In the genomic region with DNA sequence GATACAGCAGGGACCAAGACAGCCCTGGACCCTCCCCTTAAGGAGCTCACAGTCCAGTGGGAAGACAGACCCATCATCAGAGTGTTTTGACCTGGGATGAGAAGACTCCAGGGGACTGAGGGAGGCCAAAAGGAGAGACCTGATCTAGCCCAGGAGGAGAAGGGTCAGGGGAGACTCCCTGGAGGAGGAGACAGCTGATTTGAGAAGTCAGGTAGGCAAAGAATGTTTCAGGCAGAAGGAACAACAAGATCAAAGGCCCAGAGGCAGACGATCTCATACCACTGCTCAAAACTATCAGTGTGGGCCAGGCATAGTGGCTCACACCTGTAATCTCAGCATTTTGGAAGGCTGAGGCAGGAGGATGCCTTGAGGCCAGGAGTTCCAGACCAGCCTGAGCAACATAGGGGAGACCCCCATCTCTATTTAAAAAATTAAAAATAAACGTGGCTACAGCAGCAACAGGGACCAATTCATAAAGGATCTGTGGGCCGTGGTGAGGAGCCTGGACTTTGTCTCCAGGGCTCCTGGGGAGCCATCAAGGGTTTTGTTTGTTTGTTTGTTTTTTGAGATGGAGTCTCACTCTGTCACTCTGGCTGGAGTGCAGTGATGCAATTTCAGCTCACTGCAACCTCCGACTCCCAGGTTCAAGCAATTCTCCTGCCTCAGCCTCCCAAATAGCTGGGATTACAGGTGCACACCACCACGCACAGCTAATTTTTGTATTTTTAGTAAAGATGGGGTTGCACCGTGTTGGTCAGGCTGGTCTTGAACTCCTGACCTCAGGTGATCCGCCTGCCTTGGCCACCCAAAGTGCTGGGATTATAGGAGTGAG, we compare ENCODE assay signal across 7 cellular contexts. TPM values are rescaled to one million over a fixed set of nuclear protein-coding genes. Genes with fewer than 3 reads are reported as not detected.
A peak's percentile ranks its signal among the peaks of the same experiment; 100 is the strongest.
DNase-seq lines count a peak whose midpoint lies in the region; TF ChIP-seq lines count a peak whose summit lies in the region.
"Had no signal": no experiment of that assay in that cellular context is flagged by ENCODE, and none has a peak within 500 bp of the region (broad histone marks: within the 10 kb centered on the region; RNA-seq: fewer than 3 reads in every experiment).

No MANE protein-coding gene starts in this region.

- no peaks in the 10 kb centered on the region for H3K9me3 ChIP-seq in WERI-Rb-1 (ENCODE audit: severe bottlenecking)

- TF ChIP-seq CTCF in WERI-Rb-1 (IDR thresholded peaks at IDR 0.05; ENCODE audit: low read depth, low read length) (no peak), neural crest cell (conservative IDR thresholded peaks at IDR 0.05) (no peak)

- H3K4me1 Mint-ChIP-seq in neural crest cell, result peaks cover 38% of the 10 kb centered on the region

- DNase-seq in ELF-1 (ENCODE audit: low read depth, low spot score), result peak; percentile 29
- no peak for DNase-seq in WERI-Rb-1
- no peak for DNase-seq in neural crest cell (ENCODE audit: low read depth, low spot score)
- DNase-seq in iPS-NIHi7 (ENCODE audit: extremely low spot score), result no peak
- DNase-seq in H7, result no peak
- DNase-seq in NCI-H1436 (lab: John Stamatoyannopoulos, UW), result no peak

- peaks cover 9% of the 10 kb centered on the region for H3K36me3 ChIP-seq in WERI-Rb-1
- H3K36me3 ChIP-seq in H7 (replicated peaks; ENCODE audit: control insufficient read depth, insufficient read depth, low read length), result peaks cover 1% of the 10 kb centered on the region; the same call in 1 of the 2 replicates

- peak overlapping the region; percentile 87 for H3K4me3 Mint-ChIP-seq in neural crest cell

- no peaks in the 10 kb centered on the region for H3K36me3 Mint-ChIP-seq in neural crest cell (ENCODE audit: low read depth)

- H3K27me3 ChIP-seq in WERI-Rb-1 (ENCODE audit: insufficient read depth, low read depth, severe bottlenecking), result no peaks in the 10 kb centered on the region
- H3K27me3 ChIP-seq in H7 (ENCODE audit: control insufficient read depth, insufficient read depth, low read length), result peaks cover 10% of the 10 kb centered on the region

- H3K27ac ChIP-seq in WERI-Rb-1, result peak overlapping the region; percentile 85

- H3K4me3 ChIP-seq in WERI-Rb-1 (ENCODE audit: low read depth, low read length), result no peak overlapping the region
- no peak overlapping the region for H3K4me3 ChIP-seq in H7 (ENCODE audit: insufficient read depth, low read depth, low read length)

- H3K27ac Mint-ChIP-seq in neural crest cell (ENCODE audit: unreplicated experiment), result no peak overlapping the region

- no peaks in the 10 kb centered on the region for H3K27me3 Mint-ChIP-seq in neural crest cell (ENCODE audit: low read depth)

- no peaks in the 10 kb centered on the region for H3K9me3 Mint-ChIP-seq in neural crest cell

RNA-seq across cellular contexts. Expression of gene COX6B1, which starts 2.2 kb away (rescaled TPM):
- total RNA-seq in neural crest cell, result 329 and 339 TPM in 2 replicates
- 500 and 605 TPM in 2 replicates for total RNA-seq in H7 (2014; rRNA removed; shearing (Covaris generic))

RNA-seq across cellular contexts. Expression of gene ETV2, which starts 4.4 kb away (rescaled TPM):
- total RNA-seq in neural crest cell, result 1.7 and 1.8 TPM in 2 replicates
- 0.35 and 0.81 TPM in 2 replicates for total RNA-seq in H7 (2014; rRNA removed; shearing (Covaris generic))

RNA-seq across cellular contexts. Expression of gene RBM42, which starts 17.1 kb away (rescaled TPM):
- total RNA-seq in neural crest cell, result 88.1 and 96.8 TPM in 2 replicates
- total RNA-seq in H7 (2014; rRNA removed; shearing (Covaris generic)), result 75.0 and 81.4 TPM in 2 replicates

RNA-seq across cellular contexts. Expression of gene UPK1A, which starts 20.4 kb away (rescaled TPM):
- total RNA-seq in neural crest cell, result not detected in 2 replicates
- total RNA-seq in H7 (2014; rRNA removed; shearing (Covaris generic)), result 0.14 and 0.74 TPM in 2 replicates
- total RNA-seq: frontal cortex had no signal

RNA-seq across cellular contexts. Expression of gene HAUS5, which starts 33.4 kb away (rescaled TPM):
- total RNA-seq in neural crest cell, result 52.8 and 55.9 TPM in 2 replicates
- total RNA-seq in H7 (2014; rRNA removed; shearing (Covaris generic)), result 25.6 and 27.4 TPM in 2 replicates
